In genomic region chr16:50323335-50324011, GRCh38 we compare ENCODE assay signal across 9 cellular contexts. TPM values are rescaled to one million over a fixed set of nuclear protein-coding genes. Genes with fewer than 3 reads are reported as not detected.
DNase-seq lines count a peak whose midpoint lies in the region; ATAC-seq and TF ChIP-seq lines count a peak whose summit lies in the region.
"Had no signal": no experiment of that assay in that cellular context is flagged by ENCODE, and none has a peak within 500 bp of the region (broad histone marks: within the 10 kb centered on the region; RNA-seq: fewer than 3 reads in every experiment).

No MANE protein-coding gene starts in this region.

- H3K36me3 ChIP-seq in neural progenitor cell, result no peaks in the 10 kb centered on the region

- no peaks in the 10 kb centered on the region for H3K27me3 ChIP-seq in neural progenitor cell

- H3K4me1 Mint-ChIP-seq in neural progenitor cell, result peaks cover 10% of the 10 kb centered on the region

- H3K27ac Mint-ChIP-seq in neural progenitor cell, result no peak overlapping the region

- H3K4me1 ChIP-seq in neural progenitor cell, result no peaks in the 10 kb centered on the region

- peaks cover 12% of the 10 kb centered on the region for H4K20me1 ChIP-seq in neural progenitor cell (ENCODE audit: low read depth)

- peak; percentile 41 for TF ChIP-seq CTCF in neural progenitor cell (IDR thresholded peaks at IDR 0.05)

- H3K27me3 Mint-ChIP-seq in neural progenitor cell (ENCODE audit: insufficient read depth, low read depth), result no peaks in the 10 kb centered on the region

- H3F3A ChIP-seq in neural progenitor cell (ENCODE audit: low read depth), result no peaks in the 10 kb centered on the region

- no peak overlapping the region for H3K4me3 Mint-ChIP-seq in neural progenitor cell

- no peak overlapping the region for H2AFZ ChIP-seq in neural progenitor cell (replicated peaks)

- no peak for ATAC-seq in HG03432 (IDR thresholded peaks at IDR 0.05; ENCODE audit: unreplicated experiment)

- no peak overlapping the region for H3K4me3 ChIP-seq in neural progenitor cell
- H3K4me3 ChIP-seq: skin epidermis had no signal

- H3K9me3 Mint-ChIP-seq in neural progenitor cell, result no peaks in the 10 kb centered on the region

- no peak overlapping the region for H3K4me2 ChIP-seq in neural progenitor cell

- no peaks in the 10 kb centered on the region for H3K79me2 ChIP-seq in neural progenitor cell (ENCODE audit: low read depth)

- no peaks in the 10 kb centered on the region for H3K9me3 ChIP-seq in neural progenitor cell (ENCODE audit: low read depth)

- H3K9ac ChIP-seq in neural progenitor cell, result no peak overlapping the region

- peak; percentile 6 for DNase-seq in NCI-H345 (lab: John Stamatoyannopoulos, UW)
- no peak for DNase-seq in NCI-H345 treated with DMSO at 0.1 percent for 48 hours (lab: John Stamatoyannopoulos, UW; ENCODE audit: unreplicated experiment)
- peak; percentile 41 for DNase-seq in NCI-H510A (lab: John Stamatoyannopoulos, UW)
- peak; percentile 47 for DNase-seq in cerebellar cortex (ENCODE audit: low spot score)
- no peak for DNase-seq in neural progenitor cell (ENCODE audit: low spot score)
- DNase-seq in NK-92 treated with Interleukin-12 subunit alpha and Interleukin-12 subunit beta, amount 100 ng/mL, for 24 hours (lab: John Stamatoyannopoulos, UW), result no peak
- DNase-seq in mucosa of gallbladder (ENCODE audit: low spot score), result no peak

- H3K27ac ChIP-seq in neural progenitor cell, result no peak overlapping the region

- H3K36me3 Mint-ChIP-seq in neural progenitor cell, result peaks cover 44% of the 10 kb centered on the region

RNA-seq across cellular contexts. Expression of gene BRD7, which starts 45.3 kb away (rescaled TPM):
- total RNA-seq in neural progenitor cell (ENCODE audit: low replicate concordance), result 112 and 164 TPM in 2 replicates
- 59.1 TPM for total RNA-seq in mucosa of gallbladder

RNA-seq across cellular contexts. Expression of gene ADCY7, which starts 57.1 kb away (rescaled TPM):
- total RNA-seq in neural progenitor cell (ENCODE audit: low replicate concordance) (2.5 and 13.2 TPM in 2 replicates), mucosa of gallbladder (46.0 TPM)

Comparison
In these comparisons a context has a peak if more than half of its experiments do, and no peak if none do; other contexts are left out.
1. DNase-seq: peak in NCI-H345 (single experiment), NCI-H510A (single experiment) and cerebellar cortex (single experiment); none in NCI-H345 treated with DMSO at 0.1 percent for 48 hours (single experiment), neural progenitor cell (single experiment), NK-92 treated with Interleukin-12 subunit alpha and Interleukin-12 subunit beta, amount 100 ng/mL, for 24 hours (single experiment) and mucosa of gallbladder (single experiment).